1 cellular context compared by ENCODE assay signal in the genomic region with DNA sequence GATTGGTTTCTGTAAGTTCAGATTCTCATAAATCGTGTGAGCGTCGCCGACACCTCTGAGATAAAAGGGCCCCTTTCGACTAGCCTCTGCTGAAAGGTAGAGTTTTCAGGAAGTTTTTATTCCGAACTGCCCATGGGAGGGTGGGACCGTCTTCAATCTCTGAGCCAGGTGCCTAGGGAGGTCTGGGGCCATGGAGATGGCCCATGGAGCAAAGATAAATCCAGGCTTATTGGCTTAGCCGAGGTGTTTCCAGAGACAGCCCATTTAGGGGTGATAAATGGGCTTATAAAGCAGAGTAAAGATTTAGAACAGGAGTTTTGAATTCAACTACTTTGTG.
TF ChIP-seq lines count a peak whose summit lies in the region.

No MANE protein-coding gene starts in this region.

TF ChIP-seq in GM23338, 12 proteins besides CTCF, POLR2A, EP300 and RAD21 (continued from another document):
- TF ChIP-seq, protein P1, sequence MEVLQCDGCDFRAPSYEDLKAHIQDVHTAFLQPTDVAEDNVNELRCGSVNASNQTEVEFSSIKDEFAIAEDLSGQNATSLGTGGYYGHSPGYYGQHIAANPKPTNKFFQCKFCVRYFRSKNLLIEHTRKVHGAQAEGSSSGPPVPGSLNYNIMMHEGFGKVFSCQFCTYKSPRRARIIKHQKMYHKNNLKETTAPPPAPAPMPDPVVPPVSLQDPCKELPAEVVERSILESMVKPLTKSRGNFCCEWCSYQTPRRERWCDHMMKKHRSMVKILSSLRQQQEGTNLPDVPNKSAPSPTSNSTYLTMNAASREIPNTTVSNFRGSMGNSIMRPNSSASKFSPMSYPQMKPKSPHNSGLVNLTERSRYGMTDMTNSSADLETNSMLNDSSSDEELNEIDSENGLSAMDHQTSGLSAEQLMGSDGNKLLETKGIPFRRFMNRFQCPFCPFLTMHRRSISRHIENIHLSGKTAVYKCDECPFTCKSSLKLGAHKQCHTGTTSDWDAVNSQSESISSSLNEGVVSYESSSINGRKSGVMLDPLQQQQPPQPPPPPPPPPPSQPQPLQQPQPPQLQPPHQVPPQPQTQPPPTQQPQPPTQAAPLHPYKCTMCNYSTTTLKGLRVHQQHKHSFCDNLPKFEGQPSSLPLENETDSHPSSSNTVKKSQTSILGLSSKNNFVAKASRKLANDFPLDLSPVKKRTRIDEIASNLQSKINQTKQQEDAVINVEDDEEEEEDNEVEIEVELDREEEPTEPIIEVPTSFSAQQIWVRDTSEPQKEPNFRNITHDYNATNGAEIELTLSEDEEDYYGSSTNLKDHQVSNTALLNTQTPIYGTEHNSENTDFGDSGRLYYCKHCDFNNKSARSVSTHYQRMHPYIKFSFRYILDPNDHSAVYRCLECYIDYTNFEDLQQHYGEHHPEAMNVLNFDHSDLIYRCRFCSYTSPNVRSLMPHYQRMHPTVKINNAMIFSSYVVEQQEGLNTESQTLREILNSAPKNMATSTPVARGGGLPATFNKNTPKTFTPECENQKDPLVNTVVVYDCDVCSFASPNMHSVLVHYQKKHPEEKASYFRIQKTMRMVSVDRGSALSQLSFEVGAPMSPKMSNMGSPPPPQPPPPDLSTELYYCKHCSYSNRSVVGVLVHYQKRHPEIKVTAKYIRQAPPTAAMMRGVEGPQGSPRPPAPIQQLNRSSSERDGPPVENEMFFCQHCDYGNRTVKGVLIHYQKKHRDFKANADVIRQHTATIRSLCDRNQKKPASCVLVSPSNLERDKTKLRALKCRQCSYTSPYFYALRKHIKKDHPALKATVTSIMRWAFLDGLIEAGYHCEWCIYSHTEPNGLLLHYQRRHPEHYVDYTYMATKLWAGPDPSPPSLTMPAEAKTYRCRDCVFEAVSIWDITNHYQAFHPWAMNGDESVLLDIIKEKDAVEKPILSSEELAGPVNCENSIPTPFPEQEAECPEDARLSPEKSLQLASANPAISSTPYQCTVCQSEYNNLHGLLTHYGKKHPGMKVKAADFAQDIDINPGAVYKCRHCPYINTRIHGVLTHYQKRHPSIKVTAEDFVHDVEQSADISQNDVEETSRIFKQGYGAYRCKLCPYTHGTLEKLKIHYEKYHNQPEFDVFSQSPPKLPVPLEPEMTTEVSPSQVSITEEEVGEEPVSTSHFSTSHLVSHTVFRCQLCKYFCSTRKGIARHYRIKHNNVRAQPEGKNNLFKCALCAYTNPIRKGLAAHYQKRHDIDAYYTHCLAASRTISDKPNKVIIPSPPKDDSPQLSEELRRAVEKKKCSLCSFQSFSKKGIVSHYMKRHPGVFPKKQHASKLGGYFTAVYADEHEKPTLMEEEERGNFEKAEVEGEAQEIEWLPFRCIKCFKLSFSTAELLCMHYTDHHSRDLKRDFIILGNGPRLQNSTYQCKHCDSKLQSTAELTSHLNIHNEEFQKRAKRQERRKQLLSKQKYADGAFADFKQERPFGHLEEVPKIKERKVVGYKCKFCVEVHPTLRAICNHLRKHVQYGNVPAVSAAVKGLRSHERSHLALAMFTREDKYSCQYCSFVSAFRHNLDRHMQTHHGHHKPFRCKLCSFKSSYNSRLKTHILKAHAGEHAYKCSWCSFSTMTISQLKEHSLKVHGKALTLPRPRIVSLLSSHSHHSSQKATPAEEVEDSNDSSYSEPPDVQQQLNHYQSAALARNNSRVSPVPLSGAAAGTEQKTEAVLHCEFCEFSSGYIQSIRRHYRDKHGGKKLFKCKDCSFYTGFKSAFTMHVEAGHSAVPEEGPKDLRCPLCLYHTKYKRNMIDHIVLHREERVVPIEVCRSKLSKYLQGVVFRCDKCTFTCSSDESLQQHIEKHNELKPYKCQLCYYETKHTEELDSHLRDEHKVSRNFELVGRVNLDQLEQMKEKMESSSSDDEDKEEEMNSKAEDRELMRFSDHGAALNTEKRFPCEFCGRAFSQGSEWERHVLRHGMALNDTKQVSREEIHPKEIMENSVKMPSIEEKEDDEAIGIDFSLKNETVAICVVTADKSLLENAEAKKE (CRISPR knock-in tag; IDR thresholded peaks at IDR 0.05), result no peak
- TF ChIP-seq JUNB (IDR thresholded peaks at IDR 0.05; ENCODE audit: unreplicated experiment) (no peak), ZNF114 (CRISPR knock-in tag; IDR thresholded peaks at IDR 0.05) (no peak), REST (IDR thresholded peaks at IDR 0.05; ENCODE audit: unreplicated experiment) (no peak), ZNF331 (CRISPR knock-in tag; IDR thresholded peaks at IDR 0.05; ENCODE audit: low read depth) (no peak), POLR2AphosphoS5 (IDR thresholded peaks at IDR 0.05; ENCODE audit: low read depth) (no peak), CREB1 (CRISPR knock-in tag; IDR thresholded peaks at IDR 0.05; ENCODE audit: low read depth) (no peak)
